Comparison of ENCODE assay signal across 26 cellular contexts in genomic region chr1:185574139-185574835, GRCh38.
DNase-seq lines count a peak whose midpoint lies in the region; ATAC-seq, FAIRE-seq and TF ChIP-seq lines count a peak whose summit lies in the region.
"Had no signal": no experiment of that assay in that cellular context is flagged by ENCODE, and none has a peak within 500 bp of the region (broad histone marks: within the 10 kb centered on the region; RNA-seq: fewer than 3 reads in every experiment).

No MANE protein-coding gene starts in this region.

- H3K27ac ChIP-seq in A673 (ENCODE audit: low read depth, low read length, poor library complexity, severe bottlenecking) = no peak overlapping the region
- no peak overlapping the region for H3K27ac ChIP-seq in upper lobe of right lung
- H3K27ac ChIP-seq: C4-2B, pancreas, vagina had no signal

- FAIRE-seq in bronchial epithelial cell (lab: Jason Lieb, UNC) = no peak
- FAIRE-seq: GM12878, islet of Langerhans, pancreas had no signal

- no peak overlapping the region for H3K4me3 ChIP-seq in A673 (ENCODE audit: low read depth, low read length, poor library complexity, severe bottlenecking)
- H3K4me3 ChIP-seq in HAP-1 = no peak overlapping the region
- H3K4me3 ChIP-seq in bronchial epithelial cell (ENCODE audit: low read depth, low read length) = no peak overlapping the region
- H3K4me3 ChIP-seq in upper lobe of right lung = no peak overlapping the region
- H3K4me3 ChIP-seq: GM12878, pancreas, vagina had no signal

- intact Hi-C loops in A673 (cut with micrococcal nuclease; ENCODE audit: unreplicated experiment) (no loop called here), upper lobe of right lung (cut with DNase I) (no loop called here)

- TF ChIP-seq CTCF in A673 (conservative IDR thresholded peaks at IDR 0.05; ENCODE audit: low read depth, low read length) (no peak), bronchial epithelial cell (IDR thresholded peaks at IDR 0.05; ENCODE audit: insufficient read depth, low read length, severe bottlenecking) (no peak), upper lobe of right lung (IDR thresholded peaks at IDR 0.05) (no peak)

- ATAC-seq in upper lobe of right lung = no peak
- ATAC-seq: activated naive CD4-positive, alpha-beta T cell treated with anti-CD3 and anti-CD28 coated beads, Interleukin-2, amount 50 U/mL, for 72 hours; activated T-cell treated with anti-CD3 and anti-CD28 coated beads, Interleukin-2, amount 50 U/mL, for 4 hours; GM12878; Panc1; pancreas; sciatic nerve had no signal

- H3K36me3 ChIP-seq in A673 (ENCODE audit: insufficient read depth, low read length, poor library complexity, severe bottlenecking) (no peaks in the 10 kb centered on the region), HAP-1 (replicated peaks) (no peaks in the 10 kb centered on the region), bronchial epithelial cell (ENCODE audit: control insufficient read depth, insufficient read depth, low read length) (no peaks in the 10 kb centered on the region), upper lobe of right lung (no peaks in the 10 kb centered on the region)
- H3K36me3 ChIP-seq: pancreas, vagina had no signal

- H3K4me1 ChIP-seq in A673 (ENCODE audit: insufficient read depth, low read length, poor library complexity, severe bottlenecking) (peaks cover 16% of the 10 kb centered on the region), HAP-1 (peaks cover 7% of the 10 kb centered on the region; the same call in 1 of the 2 replicates), upper lobe of right lung (no peaks in the 10 kb centered on the region)
- H3K4me1 ChIP-seq: vagina had no signal

- in situ Hi-C loops in HAP-1 (cut with MboI; ENCODE audit: low sequenced_read_pairs) = no loop called here

- BruUV-seq in A673 (replicated peaks; lab: Mats Ljungman, UMichigan) = no TSS peak

- POLR2A ChIA-PET in A673 (lab: Charles Lee; ENCODE audit: low non-redundant PET) = interaction anchor here (0.5 kb wide), 1 partner anchor 134 kb away, joined by 17 read pairs; no protein-coding TSS in a partner anchor

- H3K27me3 ChIP-seq in A673 (replicated peaks; ENCODE audit: insufficient read depth, low read depth, low read length, poor library complexity) = no peaks in the 10 kb centered on the region
- H3K27me3 ChIP-seq in HAP-1 (ENCODE audit: low read depth) = no peaks in the 10 kb centered on the region
- H3K27me3 ChIP-seq in bronchial epithelial cell (ENCODE audit: control insufficient read depth, insufficient read depth, low read length) = no peaks in the 10 kb centered on the region
- H3K27me3 ChIP-seq in upper lobe of right lung = no peaks in the 10 kb centered on the region
- H3K27me3 ChIP-seq: pancreas, vagina had no signal

- DNase-seq in A673 (ENCODE audit: low spot score) = peak; percentile 83
- DNase-seq in HAP-1 (ENCODE audit: low spot score in 2 of 2) = peak; percentile 37 to 78
- peak; percentile 82 for DNase-seq in bronchial epithelial cell (ENCODE audit: low read depth)
- DNase-seq in kidney tubule cell (ENCODE audit: low spot score) = peak; percentile 84
- DNase-seq in upper lobe of right lung = no peak
- no peak for DNase-seq in foreskin melanocyte
- DNase-seq in activated naive CD4-positive, alpha-beta T cell (lab: John Stamatoyannopoulos, UW) = no peak
- no peak for DNase-seq in activated T-cell treated with anti-CD3 and anti-CD28 coated beads, Interleukin-2, amount 50 U/mL, for 48 hours
- DNase-seq: activated CD4-positive, alpha-beta T cell treated with anti-CD3 and anti-CD28 coated beads for 1 hour; activated CD8-positive, alpha-beta memory T cell treated with anti-CD3 and anti-CD28 coated beads for 24 hours; activated T-cell treated with anti-CD3 and anti-CD28 coated beads, Interleukin-2, amount 50 U/mL, for 4 hours; DMS153; endodermal cell; hippocampal formation; KBM-7; naive B cell; NCI-H1694 treated with DMSO at 0.1 percent for 48 hours; NCI-H2227 treated with DMSO at 0.1 percent for 48 hours; pancreas had no signal

- H3K9me3 ChIP-seq in A673 (ENCODE audit: low read depth, low read length, poor library complexity, severe bottlenecking) (peaks cover 12% of the 10 kb centered on the region), HAP-1 (peaks cover 11% of the 10 kb centered on the region), upper lobe of right lung (peaks cover 16% of the 10 kb centered on the region)
- H3K9me3 ChIP-seq: pancreas had no signal

- CTCF ChIA-PET in A673 (lab: Charles Lee) = interaction anchor here (1.0 kb wide), 1 partner anchor 105 kb away, joined by 3 read pairs; no protein-coding TSS in a partner anchor

Comparison
In these comparisons a context has a peak if more than half of its experiments do, and no peak if none do; other contexts are left out.
1. DNase-seq: peak in A673 (single experiment), HAP-1 (2 of 2), bronchial epithelial cell (single experiment) and kidney tubule cell (single experiment); none in upper lobe of right lung (single experiment), foreskin melanocyte (single experiment), activated naive CD4-positive, alpha-beta T cell (0 of 4) and activated T-cell treated with anti-CD3 and anti-CD28 coated beads, Interleukin-2, amount 50 U/mL, for 48 hours (0 of 2).